21 cellular contexts compared by ENCODE assay signal in the genomic region with DNA sequence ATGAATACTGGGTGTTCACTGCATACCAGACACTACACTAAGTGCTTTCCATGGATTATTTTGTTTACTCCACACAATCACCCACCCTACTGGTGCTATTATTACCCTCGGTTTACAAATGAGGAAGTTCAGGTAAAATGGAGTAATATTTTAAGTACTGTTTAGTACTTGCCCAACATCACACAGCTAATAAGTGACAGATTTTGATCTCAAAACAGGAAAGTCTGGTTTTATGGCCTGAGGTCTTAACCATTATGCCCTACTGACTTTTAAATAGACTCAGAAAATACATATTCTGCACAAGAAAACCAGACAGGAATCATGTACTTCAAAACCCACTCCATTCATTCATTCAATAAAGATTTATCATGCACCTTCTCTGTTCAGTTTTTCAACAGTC.
"Had no signal": no experiment of that assay in that cellular context is flagged by ENCODE, and none has a peak within 500 bp of the region (broad histone marks: within the 10 kb centered on the region; RNA-seq: fewer than 3 reads in every experiment).

No MANE protein-coding gene starts in this region.

- ATAC-seq: gastroesophageal sphincter; left cardiac atrium; right lobe of liver; stimulated activated memory B cell treated with anti-CD40 and anti-IgM and Interleukin-4, amounts not matched to agents 10 μg/mL and 1 μg/mL and 100 μg/mL, for 72 hours had no signal

- H3K27me3 Mint-ChIP-seq: naive B cell; stimulated activated memory B cell treated with anti-CD40 and anti-IgM and Interleukin-4, amounts not matched to agents 10 μg/mL and 1 μg/mL and 100 μg/mL, for 72 hours; stimulated activated naive CD8-positive, alpha-beta T cell treated with anti-CD3 and anti-CD28 coated beads, Interleukin-15, Interleukin-2, amounts not matched to agents 100 ng/mL and 50 ng/mL, for 24 hours had no signal

- H3K36me3 Mint-ChIP-seq: naive B cell; stimulated activated memory B cell treated with anti-CD40 and anti-IgM and Interleukin-4, amounts not matched to agents 10 μg/mL and 1 μg/mL and 100 μg/mL, for 72 hours had no signal

- H3K4me1 Mint-ChIP-seq: naive B cell; nephron; stimulated activated memory B cell treated with anti-CD40 and anti-IgM and Interleukin-4, amounts not matched to agents 10 μg/mL and 1 μg/mL and 100 μg/mL, for 72 hours had no signal

- H3K4me3 Mint-ChIP-seq: naive B cell; nephron; stimulated activated memory B cell treated with anti-CD40 and anti-IgM and Interleukin-4, amounts not matched to agents 10 μg/mL and 1 μg/mL and 100 μg/mL, for 72 hours; stimulated activated naive CD8-positive, alpha-beta T cell treated with anti-CD3 and anti-CD28 coated beads, Interleukin-15, Interleukin-2, amounts not matched to agents 100 ng/mL and 50 ng/mL, for 24 hours had no signal

- H3K27ac ChIP-seq: coronary artery, epithelial cell of prostate, esophagus squamous epithelium, gastroesophageal sphincter, parathyroid adenoma, prostate gland, right lobe of liver, tibial artery had no signal

- H3K9me3 Mint-ChIP-seq: naive B cell; nephron; stimulated activated memory B cell treated with anti-CD40 and anti-IgM and Interleukin-4, amounts not matched to agents 10 μg/mL and 1 μg/mL and 100 μg/mL, for 72 hours had no signal

- DNase-seq: effector memory CD4-positive, alpha-beta T cell; esophagus squamous epithelium; foreskin fibroblast; glutamatergic neuron; islet precursor cell; left cardiac atrium; mesendoderm; naive B cell; occipital lobe; retina; right lobe of liver; stimulated activated CD4-positive, alpha-beta T cell treated with anti-CD3 and anti-CD28 coated beads, Interleukin-4, amount 100 ng/mL, for 24 hours; tibial artery had no signal

- H3K27ac Mint-ChIP-seq: naive B cell; nephron; stimulated activated memory B cell treated with anti-CD40 and anti-IgM and Interleukin-4, amounts not matched to agents 10 μg/mL and 1 μg/mL and 100 μg/mL, for 72 hours; stimulated activated naive CD8-positive, alpha-beta T cell treated with anti-CD3 and anti-CD28 coated beads, Interleukin-15, Interleukin-2, amounts not matched to agents 100 ng/mL and 50 ng/mL, for 24 hours had no signal
